ENCODE assay signal across 22 cellular contexts in the genomic region with DNA sequence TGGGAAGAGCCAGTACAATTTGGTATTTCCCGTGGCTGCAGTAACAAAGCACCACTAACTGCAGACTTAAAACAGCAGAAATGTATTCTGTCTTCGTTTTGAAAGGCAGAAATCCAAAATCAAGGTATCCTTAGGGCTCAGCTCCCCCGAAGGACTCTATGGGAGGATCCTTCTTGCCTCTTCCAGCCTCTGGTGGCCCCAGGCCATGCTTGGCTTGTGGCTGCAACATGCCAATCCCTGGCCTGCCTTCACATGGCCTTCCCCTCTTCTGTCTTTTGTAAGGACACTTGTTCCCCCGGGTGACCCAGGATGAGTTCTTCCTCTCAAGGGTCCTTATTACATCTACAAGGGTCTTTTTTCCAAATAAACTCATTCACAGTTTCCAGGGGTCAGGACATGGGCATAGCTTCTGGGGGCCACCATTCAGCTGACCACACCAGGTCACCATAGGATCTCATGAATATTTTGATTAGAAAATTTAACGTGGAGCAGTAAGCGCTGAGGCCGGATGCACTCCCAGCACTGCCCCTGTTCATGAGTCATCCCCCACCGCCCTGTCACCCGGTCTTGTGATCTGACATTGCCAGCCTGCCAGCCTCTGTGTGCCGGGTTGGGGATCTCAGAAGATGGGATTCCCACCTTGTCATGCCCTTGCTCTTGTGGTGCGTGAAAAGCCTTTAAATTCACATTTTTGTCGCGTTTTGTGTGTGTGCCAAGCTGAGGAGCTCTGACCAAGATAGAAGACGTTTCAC.
DNase-seq lines count a peak whose midpoint lies in the region; FAIRE-seq and TF ChIP-seq lines count a peak whose summit lies in the region.
"Had no signal": no experiment of that assay in that cellular context is flagged by ENCODE, and none has a peak within 500 bp of the region (broad histone marks: within the 10 kb centered on the region; RNA-seq: fewer than 3 reads in every experiment).

No MANE protein-coding gene starts in this region.

- no peaks in the 10 kb centered on the region for H3K9me3 Mint-ChIP-seq in nephron progenitor cell
- H3K9me3 Mint-ChIP-seq: activated CD4-positive, alpha-beta T cell treated with anti-CD3 and anti-CD28 coated beads, Interleukin-2, amount 10 ng/mL, durations not matched to agents 24 days and 14 days; stimulated activated naive CD8-positive, alpha-beta T cell treated with anti-CD3 and anti-CD28 coated beads, Interleukin-15, amount 100 ng/mL, for 72 hours had no signal

- FAIRE-seq in H54 (lab: Jason Lieb, UNC) = no peak

- no peak overlapping the region for H3K4me3 Mint-ChIP-seq in nephron progenitor cell
- H3K4me3 Mint-ChIP-seq: activated CD4-positive, alpha-beta T cell treated with anti-CD3 and anti-CD28 coated beads, Interleukin-2, amount 10 ng/mL, durations not matched to agents 24 days and 14 days; stimulated activated naive CD8-positive, alpha-beta T cell treated with anti-CD3 and anti-CD28 coated beads, Interleukin-15, amount 100 ng/mL, for 72 hours had no signal

- H3K27ac Mint-ChIP-seq in nephron progenitor cell = peak overlapping the region; percentile 85
- H3K27ac Mint-ChIP-seq: activated CD4-positive, alpha-beta T cell treated with anti-CD3 and anti-CD28 coated beads, Interleukin-2, amount 10 ng/mL, durations not matched to agents 24 days and 14 days; stimulated activated naive CD8-positive, alpha-beta T cell treated with anti-CD3 and anti-CD28 coated beads, Interleukin-15, amount 100 ng/mL, for 72 hours had no signal

- no peaks in the 10 kb centered on the region for H3K27me3 Mint-ChIP-seq in nephron progenitor cell (ENCODE audit: low read depth, poor library complexity)
- H3K27me3 Mint-ChIP-seq: activated CD4-positive, alpha-beta T cell treated with anti-CD3 and anti-CD28 coated beads, Interleukin-2, amount 10 ng/mL, durations not matched to agents 24 days and 14 days; stimulated activated naive CD8-positive, alpha-beta T cell treated with anti-CD3 and anti-CD28 coated beads, Interleukin-15, amount 100 ng/mL, for 72 hours had no signal

- TF ChIP-seq CTCF in nephron progenitor cell (IDR thresholded peaks at IDR 0.05) = no peak

- TF ChIP-seq POLR2A in H54 (IDR thresholded peaks at IDR 0.05; ENCODE audit: low read depth, low read length) = no peak

- H3K4me1 Mint-ChIP-seq in nephron progenitor cell = peaks cover 14% of the 10 kb centered on the region
- H3K4me1 Mint-ChIP-seq: activated CD4-positive, alpha-beta T cell treated with anti-CD3 and anti-CD28 coated beads, Interleukin-2, amount 10 ng/mL, durations not matched to agents 24 days and 14 days; stimulated activated naive CD8-positive, alpha-beta T cell treated with anti-CD3 and anti-CD28 coated beads, Interleukin-15, amount 100 ng/mL, for 72 hours had no signal

- DNase-seq in H54 (ENCODE audit: insufficient read length, low spot score) = peak; percentile 54
- peak; percentile 58 for DNase-seq in NOMO-1 treated with DMSO at 0.1 percent for 48 hours (lab: John Stamatoyannopoulos, UW; ENCODE audit: unreplicated experiment)
- peak; percentile 12 for DNase-seq in dermis blood vessel endothelial cell
- no peak for DNase-seq in nephron progenitor cell
- DNase-seq in stimulated activated naive CD4-positive, alpha-beta T cell (lab: John Stamatoyannopoulos, UW) = no peak
- no peak for DNase-seq in COLO668 (lab: John Stamatoyannopoulos, UW; ENCODE audit: unreplicated experiment)
- DNase-seq in ecto neural progenitor cell (ENCODE audit: low spot score) = no peak
- DNase-seq in SKM-1 (lab: John Stamatoyannopoulos, UW; ENCODE audit: unreplicated experiment) = no peak
- DNase-seq: activated CD4-positive, alpha-beta T cell treated with anti-CD3 and anti-CD28 coated beads, Interleukin-2, amount 10 ng/mL, durations not matched to agents 24 days and 14 days; activated CD8-positive, alpha-beta memory T cell treated with anti-CD3 and anti-CD28 coated beads, Interleukin-2, amount 50 U/mL, for 48 hours; AML-193; amygdala; Caco-2; GOT3; islet precursor cell; KBM-7; NCI-H1417; NCI-H526 treated with DMSO at 0.1 percent for 48 hours; right lobe of liver; stimulated activated CD4-positive, alpha-beta T cell treated with anti-CD3 and anti-CD28 coated beads, Interleukin-1b, Interleukin-23, amount 100 ng/mL, for 48 hours; stimulated activated naive CD8-positive, alpha-beta T cell treated with anti-CD3 and anti-CD28 coated beads, Interleukin-15, amount 100 ng/mL, for 72 hours; uterus had no signal

- H3K36me3 Mint-ChIP-seq in nephron progenitor cell (ENCODE audit: low read depth) = peaks cover 61% of the 10 kb centered on the region

Comparison
In these comparisons a context has a peak if more than half of its experiments do, and no peak if none do; other contexts are left out.
1. DNase-seq: peak in H54 (single experiment), NOMO-1 treated with DMSO at 0.1 percent for 48 hours (single experiment) and dermis blood vessel endothelial cell (single experiment); none in nephron progenitor cell (single experiment), stimulated activated naive CD4-positive, alpha-beta T cell (0 of 6), COLO668 (single experiment), ecto neural progenitor cell (single experiment) and SKM-1 (single experiment).